ENCODE assay signal across 8 cellular contexts in the genomic region with DNA sequence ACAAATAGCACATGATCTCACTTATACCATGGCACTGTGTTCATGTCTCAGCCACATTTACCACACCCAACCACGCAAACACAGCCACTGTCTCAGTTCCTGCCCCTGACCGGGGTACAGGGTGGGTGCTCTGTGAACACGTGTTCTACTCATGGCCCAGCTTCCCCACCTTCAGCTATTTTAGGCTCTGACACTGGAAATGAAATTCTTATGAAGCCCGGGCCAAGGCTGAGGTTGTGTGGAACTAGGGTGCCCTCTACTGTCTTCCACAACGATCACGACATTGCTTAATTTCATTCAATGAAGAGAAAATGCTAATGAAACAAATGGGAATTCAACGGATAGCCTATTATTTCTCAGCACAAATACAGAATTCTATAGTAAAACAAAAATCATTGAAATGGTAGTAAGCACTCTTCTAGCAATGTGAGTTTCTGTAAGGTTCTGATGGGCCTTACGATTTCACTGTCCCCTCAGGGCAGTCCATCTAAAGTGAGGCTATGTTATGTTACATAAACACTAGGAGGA. TPM values are rescaled to one million over a fixed set of nuclear protein-coding genes. Genes with fewer than 3 reads are reported as not detected.
DNase-seq lines count a peak whose midpoint lies in the region; ATAC-seq and TF ChIP-seq lines count a peak whose summit lies in the region.

No MANE protein-coding gene starts in this region.

- H3K4me1 Mint-ChIP-seq in Caco-2 (ENCODE audit: low read depth, unreplicated experiment) (no peaks in the 10 kb centered on the region), glutamatergic neuron (ENCODE audit: low read depth, unreplicated experiment) (peaks cover 7% of the 10 kb centered on the region)

- H3K27ac Mint-ChIP-seq in Caco-2 (ENCODE audit: unreplicated experiment) (no peak overlapping the region), glutamatergic neuron (ENCODE audit: unreplicated experiment) (no peak overlapping the region)

- H3K27me3 Mint-ChIP-seq in Caco-2 (ENCODE audit: insufficient read depth, unreplicated experiment) (no peaks in the 10 kb centered on the region), glutamatergic neuron (ENCODE audit: unreplicated experiment) (peaks cover 1% of the 10 kb centered on the region)

- H3K4me1 ChIP-seq in Caco-2: no peaks in the 10 kb centered on the region

- H3K9me3 Mint-ChIP-seq in Caco-2 (ENCODE audit: unreplicated experiment): peaks cover 10% of the 10 kb centered on the region
- H3K9me3 Mint-ChIP-seq in glutamatergic neuron (ENCODE audit: unreplicated experiment): no peaks in the 10 kb centered on the region

- peaks cover 5% of the 10 kb centered on the region; the same call in 1 of the 2 replicates for H3K9me3 ChIP-seq in Caco-2

- H3K36me3 ChIP-seq in Caco-2 (ENCODE audit: control insufficient read depth, insufficient read depth, low read length): no peaks in the 10 kb centered on the region

- no peak overlapping the region for H3K4me3 ChIP-seq in Caco-2 (ENCODE audit: low read depth, low read length)

- no peak overlapping the region for H3K4me3 Mint-ChIP-seq in Caco-2 (ENCODE audit: unreplicated experiment)
- no peak overlapping the region for H3K4me3 Mint-ChIP-seq in glutamatergic neuron (ENCODE audit: unreplicated experiment)

- H3K36me3 Mint-ChIP-seq in Caco-2 (ENCODE audit: insufficient read depth, unreplicated experiment) (no peaks in the 10 kb centered on the region), glutamatergic neuron (ENCODE audit: unreplicated experiment) (peaks cover 6% of the 10 kb centered on the region)

- CTCF ChIA-PET in Caco-2 (lab: Charles Lee): interaction anchor here (1.3 to 1.7 kb wide), 2 partner anchors 26 to 931 kb away, joined by 3 to 4 read pairs; no protein-coding TSS in a partner anchor

- BruUV-seq in Caco-2 (replicated peaks; lab: Mats Ljungman, UMichigan): no TSS peak

- ATAC-seq in sciatic nerve (peak; percentile 45), GM21381 (IDR thresholded peaks at IDR 0.05; ENCODE audit: unreplicated experiment) (no peak), GM21619 (IDR thresholded peaks at IDR 0.05; ENCODE audit: unreplicated experiment) (no peak)

- POLR2A ChIA-PET in Caco-2 (lab: Charles Lee): no interaction called here

- intact Hi-C loops in Caco-2 (cut with micrococcal nuclease; ENCODE audit: unreplicated experiment) (loop anchor here (1.0 to 10.0 kb wide), 3 partner anchors 26 to 684 kb away; no protein-coding TSS in a partner anchor), sciatic nerve (cut with DNase I) (no loop called here)

- TF ChIP-seq CTCF in Caco-2 (IDR thresholded peaks at IDR 0.05; ENCODE audit: insufficient read depth in 1 of 2, low read depth in 1 of 2, low read length in 1 of 2, severe bottlenecking in 1 of 2, unreplicated experiment in 1 of 2) (peak; percentile 50 to 66), glutamatergic neuron (IDR thresholded peaks at IDR 0.05; ENCODE audit: partially characterized antibody, unreplicated experiment) (peak; percentile 50)

- no peaks in the 10 kb centered on the region for H3K27me3 ChIP-seq in Caco-2 (replicated peaks; ENCODE audit: control insufficient read depth, insufficient read depth, low read length)

- peak in 1 of 2 experiments; percentile 48 for DNase-seq in Caco-2
- DNase-seq in Kasumi-1 (lab: John Stamatoyannopoulos, UW): peak; percentile 4 to 12
- peak; percentile 15 for DNase-seq in RPMI8226
- DNase-seq in glutamatergic neuron: peak; percentile 55
- no peak for DNase-seq in sciatic nerve (ENCODE audit: low spot score)
- no peak for DNase-seq in cortex of kidney (lab: John Stamatoyannopoulos, UW)

RNA-seq across cellular contexts. Expression of a gene that starts 2.1 kb away (rescaled TPM):
- total RNA-seq in Caco-2 (2022): not detected in 2 replicates
- total RNA-seq in glutamatergic neuron (ENCODE audit: unreplicated experiment): 1.1 TPM
- total RNA-seq in sciatic nerve: not detected

Comparison
In these comparisons a context has a peak if more than half of its experiments do, and no peak if none do; other contexts are left out.
1. DNase-seq: peak in Kasumi-1 (2 of 2), RPMI8226 (single experiment) and glutamatergic neuron (single experiment); none in sciatic nerve (single experiment) and cortex of kidney (single experiment).